Comparison of ENCODE assay signal across 9 cellular contexts in genomic region chr7:106715730-106716129, GRCh38.
"Had no signal": no experiment of that assay in that cellular context is flagged by ENCODE, and none has a peak within 500 bp of the region (broad histone marks: within the 10 kb centered on the region; RNA-seq: fewer than 3 reads in every experiment).

No MANE protein-coding gene starts in this region.

- H3K4me3 ChIP-seq: GM23248, HAP-1, K562 had no signal

- FAIRE-seq: HepG2, K562 had no signal

- DNase-seq: GM23248, GOT3, H7, HFFc6 had no signal

- H3K36me3 ChIP-seq: HAP-1 had no signal

- H3K9ac ChIP-seq: GM23248 had no signal

- ATAC-seq: HCT116, HepG2, K562 had no signal

- H3K9me3 ChIP-seq: HAP-1 had no signal

- H3K27ac ChIP-seq: HL-60 had no signal
